Comparison of ENCODE assay signal across 2 cellular contexts in genomic region chr17:44255915-44256314, GRCh38.
TF ChIP-seq lines count a peak whose summit lies in the region.

No MANE protein-coding gene starts in this region.

TF ChIP-seq in HEK293, 187 proteins besides CTCF, POLR2A, EP300 and RAD21:
- peak; percentile 99 for TF ChIP-seq ZNF366 (tag by site-specific recombination; conservative IDR thresholded peaks at IDR 0.05)
- peak; percentile 99 for TF ChIP-seq ZBTB17 (tag by site-specific recombination; IDR thresholded peaks at IDR 0.05)
- no peak for TF ChIP-seq ZNF521 (tag by site-specific recombination; IDR thresholded peaks at IDR 0.05)
TF ChIP-seq in HEK293: peak in this region for 2.

TF ChIP-seq in K562, 482 proteins besides CTCF, POLR2A, EP300 and RAD21:
- no peak for TF ChIP-seq PBX2 (CRISPR knock-in tag; IDR thresholded peaks at IDR 0.05; ENCODE audit: low read depth)
- TF ChIP-seq PBX2 (tag; conservative IDR thresholded peaks at IDR 0.05; ENCODE audit: low read depth) = peak; percentile 62; the same call in 1 of the 2 replicates
- no peak for TF ChIP-seq E2F6 (IDR thresholded peaks at IDR 0.05; ENCODE audit: borderline replicate concordance in 1 of 2, extremely low read depth in 1 of 2, insufficient read depth in 1 of 2, insufficient read length in 1 of 2, low read depth in 1 of 2, low read length in 1 of 2, poor library complexity in 1 of 2, severe bottlenecking in 1 of 2)
- 0 out of 2 replicates have a peak, but pooled peaks have one; percentile 4 for TF ChIP-seq CBFA2T3 (IDR thresholded peaks at IDR 0.05)
- 0 out of 2 replicates have a peak, but pooled peaks have one; percentile 25 for TF ChIP-seq ZBTB5 (IDR thresholded peaks at IDR 0.05)
- TF ChIP-seq, protein P1, sequence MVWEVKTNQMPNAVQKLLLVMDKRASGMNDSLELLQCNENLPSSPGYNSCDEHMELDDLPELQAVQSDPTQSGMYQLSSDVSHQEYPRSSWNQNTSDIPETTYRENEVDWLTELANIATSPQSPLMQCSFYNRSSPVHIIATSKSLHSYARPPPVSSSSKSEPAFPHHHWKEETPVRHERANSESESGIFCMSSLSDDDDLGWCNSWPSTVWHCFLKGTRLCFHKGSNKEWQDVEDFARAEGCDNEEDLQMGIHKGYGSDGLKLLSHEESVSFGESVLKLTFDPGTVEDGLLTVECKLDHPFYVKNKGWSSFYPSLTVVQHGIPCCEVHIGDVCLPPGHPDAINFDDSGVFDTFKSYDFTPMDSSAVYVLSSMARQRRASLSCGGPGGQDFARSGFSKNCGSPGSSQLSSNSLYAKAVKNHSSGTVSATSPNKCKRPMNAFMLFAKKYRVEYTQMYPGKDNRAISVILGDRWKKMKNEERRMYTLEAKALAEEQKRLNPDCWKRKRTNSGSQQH (CRISPR knock-in tag; IDR thresholded peaks at IDR 0.05) = 0 out of 2 replicates have a peak, but pooled peaks have one; percentile 34
- TF ChIP-seq, protein P2, sequence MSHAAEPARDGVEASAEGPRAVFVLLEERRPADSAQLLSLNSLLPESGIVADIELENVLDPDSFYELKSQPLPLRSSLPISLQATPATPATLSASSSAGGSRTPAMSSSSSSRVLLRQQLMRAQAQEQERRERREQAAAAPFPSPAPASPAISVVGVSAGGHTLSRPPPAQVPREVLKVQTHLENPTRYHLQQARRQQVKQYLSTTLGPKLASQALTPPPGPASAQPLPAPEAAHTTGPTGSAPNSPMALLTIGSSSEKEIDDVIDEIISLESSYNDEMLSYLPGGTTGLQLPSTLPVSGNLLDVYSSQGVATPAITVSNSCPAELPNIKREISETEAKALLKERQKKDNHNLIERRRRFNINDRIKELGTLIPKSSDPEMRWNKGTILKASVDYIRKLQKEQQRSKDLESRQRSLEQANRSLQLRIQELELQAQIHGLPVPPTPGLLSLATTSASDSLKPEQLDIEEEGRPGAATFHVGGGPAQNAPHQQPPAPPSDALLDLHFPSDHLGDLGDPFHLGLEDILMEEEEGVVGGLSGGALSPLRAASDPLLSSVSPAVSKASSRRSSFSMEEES (CRISPR knock-in tag; IDR thresholded peaks at IDR 0.05) = no peak
- TF ChIP-seq LARP7 (IDR thresholded peaks at IDR 0.05) = 0 out of 2 replicates have a peak, but pooled peaks have one; percentile 36
- peak in 1 of 2 experiments; percentile 27; a peak in 1 of 4 replicates for TF ChIP-seq HDAC1 (IDR thresholded peaks at IDR 0.05)
- TF ChIP-seq EGR1 (conservative IDR thresholded peaks at IDR 0.05) = peak; percentile 72
- no peak for TF ChIP-seq TEAD4 (IDR thresholded peaks at IDR 0.05; ENCODE audit: low read length)
- TF ChIP-seq TEAD4 (CRISPR knock-in tag; IDR thresholded peaks at IDR 0.05; ENCODE audit: borderline replicate concordance) = no peak
- TF ChIP-seq, protein P3, sequence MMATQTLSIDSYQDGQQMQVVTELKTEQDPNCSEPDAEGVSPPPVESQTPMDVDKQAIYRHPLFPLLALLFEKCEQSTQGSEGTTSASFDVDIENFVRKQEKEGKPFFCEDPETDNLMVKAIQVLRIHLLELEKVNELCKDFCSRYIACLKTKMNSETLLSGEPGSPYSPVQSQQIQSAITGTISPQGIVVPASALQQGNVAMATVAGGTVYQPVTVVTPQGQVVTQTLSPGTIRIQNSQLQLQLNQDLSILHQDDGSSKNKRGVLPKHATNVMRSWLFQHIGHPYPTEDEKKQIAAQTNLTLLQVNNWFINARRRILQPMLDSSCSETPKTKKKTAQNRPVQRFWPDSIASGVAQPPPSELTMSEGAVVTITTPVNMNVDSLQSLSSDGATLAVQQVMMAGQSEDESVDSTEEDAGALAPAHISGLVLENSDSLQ (IDR thresholded peaks at IDR 0.05) = peak; percentile 29; the same call in 1 of the 2 replicates
- no peak for TF ChIP-seq TCF3 (CRISPR knock-in tag; IDR thresholded peaks at IDR 0.05)
- no peak for TF ChIP-seq FIP1L1 (IDR thresholded peaks at IDR 0.05; ENCODE audit: low read depth, low read length, poor library complexity, severe bottlenecking)
- TF ChIP-seq EHMT2 (IDR thresholded peaks at IDR 0.05) = peak; percentile 74
- TF ChIP-seq MEIS2 (IDR thresholded peaks at IDR 0.05; ENCODE audit: partially characterized antibody) = peak; percentile 11
- TF ChIP-seq, protein P4, sequence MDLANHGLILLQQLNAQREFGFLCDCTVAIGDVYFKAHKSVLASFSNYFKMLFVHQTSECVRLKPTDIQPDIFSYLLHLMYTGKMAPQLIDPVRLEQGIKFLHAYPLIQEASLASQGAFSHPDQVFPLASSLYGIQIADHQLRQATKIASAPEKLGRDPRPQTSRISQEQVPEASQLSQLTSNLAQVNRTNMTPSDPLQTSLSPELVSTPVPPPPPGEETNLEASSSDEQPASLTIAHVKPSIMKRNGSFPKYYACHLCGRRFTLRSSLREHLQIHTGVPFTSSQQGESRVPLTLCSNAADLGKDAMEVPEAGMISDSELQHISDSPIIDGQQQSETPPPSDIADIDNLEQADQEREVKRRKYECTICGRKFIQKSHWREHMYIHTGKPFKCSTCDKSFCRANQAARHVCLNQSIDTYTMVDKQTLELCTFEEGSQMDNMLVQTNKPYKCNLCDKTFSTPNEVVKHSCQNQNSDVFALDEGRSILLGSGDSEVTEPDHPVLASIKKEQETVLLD (IDR thresholded peaks at IDR 0.05) = 0 out of 2 replicates have a peak, but pooled peaks have one; percentile 29
- TF ChIP-seq NCOA1 (IDR thresholded peaks at IDR 0.05; ENCODE audit: low read depth) = no peak
- TF ChIP-seq HES1 (IDR thresholded peaks at IDR 0.05; ENCODE audit: low read depth) = no peak
- no peak for TF ChIP-seq ZNF318 (IDR thresholded peaks at IDR 0.05; ENCODE audit: borderline replicate concordance in 1 of 2, low read depth in 1 of 2)
- TF ChIP-seq KDM1A (IDR thresholded peaks at IDR 0.05) = peak; percentile 51 to 63
